In genomic region chr4:168409089-168409801, GRCh38 we compare ENCODE assay signal across 13 cellular contexts.
DNase-seq lines count a peak whose midpoint lies in the region; ATAC-seq and TF ChIP-seq lines count a peak whose summit lies in the region.
"Had no signal": no experiment of that assay in that cellular context is flagged by ENCODE, and none has a peak within 500 bp of the region (broad histone marks: within the 10 kb centered on the region; RNA-seq: fewer than 3 reads in every experiment).

No MANE protein-coding gene starts in this region.

- no TSS peak for BruUV-seq in Calu3 (replicated peaks; lab: Mats Ljungman, UMichigan)

- no peak overlapping the region for H3K4me2 ChIP-seq in MM.1S (ENCODE audit: low read depth, low read length)

- H3K27me3 ChIP-seq in SJSA1 (replicated peaks) (no peaks in the 10 kb centered on the region), prostate gland (replicated peaks; ENCODE audit: insufficient read depth) (no peaks in the 10 kb centered on the region), MM.1S (replicated peaks; ENCODE audit: insufficient read depth, low read length) (no peaks in the 10 kb centered on the region)
- H3K27me3 ChIP-seq: ascending aorta, MG63 had no signal

- no peak overlapping the region for H3K27ac Mint-ChIP-seq in Calu3 (ENCODE audit: unreplicated experiment)
- H3K27ac Mint-ChIP-seq: naive B cell had no signal

- TF ChIP-seq CTCF in fibroblast of villous mesenchyme (IDR thresholded peaks at IDR 0.05; ENCODE audit: insufficient read depth, low read depth, low read length) (no peak), prostate gland (IDR thresholded peaks at IDR 0.05) (no peak), Calu3 (IDR thresholded peaks at IDR 0.05; ENCODE audit: unreplicated experiment) (no peak), MM.1S (IDR thresholded peaks at IDR 0.05; ENCODE audit: low read length) (no peak)

- CTCF ChIA-PET in Calu3 (lab: Charles Lee) = no interaction called here

- H3K4me1 ChIP-seq in SJSA1 (replicated peaks) = peaks cover 19% of the 10 kb centered on the region
- H3K4me1 ChIP-seq in prostate gland (replicated peaks) = no peaks in the 10 kb centered on the region
- H3K4me1 ChIP-seq in MM.1S (ENCODE audit: low read length) = no peaks in the 10 kb centered on the region
- H3K4me1 ChIP-seq: ascending aorta, Caco-2 had no signal

- H2AFZ ChIP-seq in MM.1S (ENCODE audit: low read length) = no peak overlapping the region

- peaks cover 6% of the 10 kb centered on the region; the same call in 1 of the 2 replicates for H3K36me3 ChIP-seq in SJSA1
- H3K36me3 ChIP-seq in prostate gland = no peaks in the 10 kb centered on the region
- H3K36me3 ChIP-seq in MM.1S (replicated peaks; ENCODE audit: insufficient read depth, low read length) = no peaks in the 10 kb centered on the region
- H3K36me3 ChIP-seq: ascending aorta, MG63 had no signal

- DNase-seq in Daoy (ENCODE audit: low read depth) = peak; percentile 10
- DNase-seq in SJSA1 (ENCODE audit: low read depth in 1 of 2, low spot score in 2 of 2) = peak in 1 of 2 experiments; percentile 44
- DNase-seq in fibroblast of villous mesenchyme (ENCODE audit: low read depth) = peak; percentile 38
- no peak for DNase-seq in prostate gland (ENCODE audit: low spot score)
- DNase-seq in Calu3 = no peak
- DNase-seq in MM.1S = no peak
- DNase-seq: Caco-2, naive B cell, T-helper 2 cell had no signal

- intact Hi-C loops in prostate gland (cut with DNase I) = no loop called here
- intact Hi-C loops in Calu3 (cut with micrococcal nuclease; ENCODE audit: unreplicated experiment) = no loop called here

- no peaks in the 10 kb centered on the region for H3K79me2 ChIP-seq in MM.1S (ENCODE audit: low read length)

- H3K4me3 Mint-ChIP-seq in Calu3 (ENCODE audit: low read depth, unreplicated experiment) = no peak overlapping the region
- H3K4me3 Mint-ChIP-seq: naive B cell had no signal

- no peaks in the 10 kb centered on the region for H3F3A ChIP-seq in MM.1S (ENCODE audit: insufficient read depth, low read length)

- H4K20me1 ChIP-seq in MM.1S (ENCODE audit: insufficient read depth, low read length) = no peaks in the 10 kb centered on the region

- TF ChIP-seq POLR2A in prostate gland (IDR thresholded peaks at IDR 0.05) = no peak

- H3K27ac ChIP-seq in SJSA1 (peak overlapping the region; percentile 59), prostate gland (peak overlapping the region; percentile 44 to 60), MM.1S (ENCODE audit: low read length) (no peak overlapping the region)
- H3K27ac ChIP-seq: ascending aorta had no signal

- H3K9me3 ChIP-seq in SJSA1 (replicated peaks) = no peaks in the 10 kb centered on the region
- no peaks in the 10 kb centered on the region for H3K9me3 ChIP-seq in prostate gland
- no peaks in the 10 kb centered on the region for H3K9me3 ChIP-seq in MM.1S (replicated peaks; ENCODE audit: insufficient read depth, low read length)
- H3K9me3 ChIP-seq: ascending aorta, Caco-2, MG63 had no signal

- no peaks in the 10 kb centered on the region for H3K9me3 Mint-ChIP-seq in Calu3 (ENCODE audit: low read depth, unreplicated experiment)
- H3K9me3 Mint-ChIP-seq: naive B cell had no signal

- H3K4me3 ChIP-seq in SJSA1 (no peak overlapping the region), fibroblast of villous mesenchyme (ENCODE audit: low read depth, low read length) (no peak overlapping the region), prostate gland (no peak overlapping the region), MM.1S (ENCODE audit: low read length) (no peak overlapping the region)
- H3K4me3 ChIP-seq: ascending aorta, MG63 had no signal

- H3K9me2 ChIP-seq in MM.1S (replicated peaks; ENCODE audit: insufficient read depth, low read length) = no peaks in the 10 kb centered on the region; the same call in 1 of the 2 replicates

- 51% methylated on average over 3 of the region's 3 CpGs for WGBS in prostate gland

- ATAC-seq in HG03565 (IDR thresholded peaks at IDR 0.05; ENCODE audit: unreplicated experiment) (no peak), HG03196 (IDR thresholded peaks at IDR 0.05; ENCODE audit: unreplicated experiment) (no peak)

- no peak overlapping the region for H3K9ac ChIP-seq in MM.1S (ENCODE audit: low read length)

- H3K36me3 Mint-ChIP-seq in Calu3 (ENCODE audit: insufficient read depth, unreplicated experiment) = no peaks in the 10 kb centered on the region

- H3K4me1 Mint-ChIP-seq in Calu3 (ENCODE audit: low read depth, unreplicated experiment) = no peaks in the 10 kb centered on the region
- H3K4me1 Mint-ChIP-seq: naive B cell had no signal

- H3K27me3 Mint-ChIP-seq in Calu3 (ENCODE audit: unreplicated experiment) = no peaks in the 10 kb centered on the region
- H3K27me3 Mint-ChIP-seq: naive B cell had no signal

Comparison
In these comparisons a context has a peak if more than half of its experiments do, and no peak if none do; other contexts are left out.
1. DNase-seq: peak in Daoy (single experiment) and fibroblast of villous mesenchyme (single experiment); none in prostate gland (single experiment), Calu3 (single experiment) and MM.1S (single experiment).